Comparison of ENCODE assay signal across 20 cellular contexts in the genomic region with DNA sequence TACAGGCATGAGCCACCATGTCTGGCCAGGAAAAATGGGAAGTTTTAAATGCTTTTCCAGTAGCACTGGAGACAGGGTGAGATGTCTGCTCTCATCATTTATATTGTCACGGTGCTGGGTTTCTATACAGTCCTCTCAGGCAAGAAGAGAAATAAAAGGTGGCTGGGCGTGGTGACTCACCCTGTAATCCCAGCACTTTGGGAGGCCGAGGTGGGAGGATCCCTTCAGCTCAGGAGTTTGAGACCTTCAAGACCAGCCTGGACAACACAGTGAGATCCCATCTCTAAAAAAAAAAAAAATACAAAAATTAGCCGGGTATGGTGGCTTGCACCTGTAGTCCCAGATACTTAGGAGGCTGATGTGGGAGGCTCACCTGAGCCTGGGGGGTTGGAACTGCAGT. TPM values are rescaled to one million over a fixed set of nuclear protein-coding genes. Genes with fewer than 3 reads are reported as not detected.
DNase-seq lines count a peak whose midpoint lies in the region; ATAC-seq, FAIRE-seq and TF ChIP-seq lines count a peak whose summit lies in the region.
"Had no signal": no experiment of that assay in that cellular context is flagged by ENCODE, and none has a peak within 500 bp of the region (broad histone marks: within the 10 kb centered on the region; RNA-seq: fewer than 3 reads in every experiment).

No MANE protein-coding gene starts in this region.

- no peak for TF ChIP-seq CTCF in GM13976 (IDR thresholded peaks at IDR 0.05; ENCODE audit: borderline replicate concordance, control extremely low read depth, extremely low read depth, insufficient read depth, missing control alignments)

- in situ Hi-C loops in GM13976 (cut with MboI; ENCODE audit: low sequenced_read_pairs, unreplicated experiment): no loop called here

- POLR2A ChIA-PET in HEK293T (lab: Yijun Ruan, JAX): no interaction called here

- FAIRE-seq in RCC 7860 (lab: Jason Lieb, UNC): no peak
- FAIRE-seq: A204.1, G401.6, GM12892, GM19239 had no signal

- DNase-seq in 8988T (peak; percentile 13), Daoy (ENCODE audit: low read depth) (peak; percentile 57), HEK293T (ENCODE audit: extremely low spot score) (no peak), RCC 7860 (ENCODE audit: low spot score) (peak; percentile 34), GM13976 (ENCODE audit: low spot score) (no peak), left lobe of liver (ENCODE audit: low spot score) (no peak)
- DNase-seq: Caco-2; CD4-positive, CD25-positive, alpha-beta regulatory T cell; CD8-positive, alpha-beta T cell; DMS153; DMS79 treated with DMSO at 0.1 percent for 48 hours; H9 had no signal

- ATAC-seq in GM21360 (IDR thresholded peaks at IDR 0.05; ENCODE audit: unreplicated experiment) (no peak), left lobe of liver (no peak)
- ATAC-seq: CD8-positive, alpha-beta T cell; GM23338 had no signal

- CTCF ChIA-PET in HEK293T (lab: Yijun Ruan, JAX): no interaction called here

TF ChIP-seq in HEK293T, 16 proteins besides CTCF, POLR2A, EP300 and RAD21:
- no peak for TF ChIP-seq TARDBP (IDR thresholded peaks at IDR 0.05)
- 0 out of 2 replicates have a peak, but pooled peaks have one; percentile 47 for TF ChIP-seq ZNF384 (IDR thresholded peaks at IDR 0.05)

RNA-seq across cellular contexts. Expression of gene GRIN1, which starts 4.8 kb away (rescaled TPM):
- 0.06 TPM in 1 of 2 replicates, not detected in the other for total RNA-seq in Daoy (2014; rRNA removed; shearing (Covaris generic))
- not detected for total RNA-seq in left lobe of liver
- total RNA-seq: B cell; CD4-positive, CD25-positive, alpha-beta regulatory T cell; CD8-positive, alpha-beta T cell; H4 had no signal

RNA-seq across cellular contexts. Expression of gene DPP7, which starts 19.7 kb away (rescaled TPM):
- 23.0 and 35.4 TPM in 2 replicates for total RNA-seq in Daoy (2014; rRNA removed; shearing (Covaris generic))
- total RNA-seq in left lobe of liver: 87.0 TPM

RNA-seq across cellular contexts. Expression of gene LRRC26, which starts 35.7 kb away (rescaled TPM):
- total RNA-seq in Daoy (2014; rRNA removed; shearing (Covaris generic)): not detected in 2 replicates
- not detected for total RNA-seq in left lobe of liver
- total RNA-seq: B cell; CD4-positive, CD25-positive, alpha-beta regulatory T cell; CD8-positive, alpha-beta T cell had no signal

RNA-seq across cellular contexts. Expression of gene TMEM210, which starts 37.7 kb away (rescaled TPM):
- not detected in 2 replicates for total RNA-seq in Daoy (2014; rRNA removed; shearing (Covaris generic))
- not detected for total RNA-seq in left lobe of liver
- total RNA-seq: B cell; Caco-2; CD4-positive, CD25-positive, alpha-beta regulatory T cell; CD8-positive, alpha-beta T cell; GM23338; H4; H9 had no signal

RNA-seq across cellular contexts. Expression of gene MAN1B1, which starts 47.4 kb away (rescaled TPM):
- total RNA-seq in Daoy (2014; rRNA removed; shearing (Covaris generic)): 57.5 and 61.9 TPM in 2 replicates
- 27.4 TPM for total RNA-seq in left lobe of liver

Comparison
In these comparisons a context has a peak if more than half of its experiments do, and no peak if none do; other contexts are left out.
1. DNase-seq: peak in 8988T (single experiment), Daoy (single experiment) and RCC 7860 (single experiment); none in HEK293T (single experiment), GM13976 (single experiment) and left lobe of liver (single experiment).